ENCODE assay signal across 12 cellular contexts in genomic region chr13:108463365-108463764, GRCh38.
DNase-seq lines count a peak whose midpoint lies in the region; ATAC-seq and TF ChIP-seq lines count a peak whose summit lies in the region.
"Had no signal": no experiment of that assay in that cellular context is flagged by ENCODE, and none has a peak within 500 bp of the region (broad histone marks: within the 10 kb centered on the region; RNA-seq: fewer than 3 reads in every experiment).

No MANE protein-coding gene starts in this region.

- CTCF ChIA-PET in AG04450 (lab: Charles Lee): no interaction called here

- H3K4me3 ChIP-seq in AG04450 (ENCODE audit: low read depth, low read length): no peak overlapping the region
- H3K4me3 ChIP-seq: spleen, suprapubic skin had no signal

- POLR2A ChIA-PET in AG04450 (lab: Yijun Ruan, JAX): no interaction called here

- TF ChIP-seq CTCF in AG04450 (IDR thresholded peaks at IDR 0.05; ENCODE audit: low read depth, low read length): no peak

- no peak overlapping the region for H3K27ac ChIP-seq in AG04450 (ENCODE audit: low read depth, low read length)
- H3K27ac ChIP-seq: spleen, suprapubic skin had no signal

- H3K9me3 ChIP-seq in AG04450 (ENCODE audit: control insufficient read depth, insufficient read depth, low read length): no peaks in the 10 kb centered on the region
- H3K9me3 ChIP-seq: spleen had no signal

- DNase-seq in AG04450 (ENCODE audit: low read depth, low spot score): peak; percentile 62
- peak; percentile 1 for DNase-seq in T1000 (lab: John Stamatoyannopoulos, UW)
- peak; percentile 73 for DNase-seq in glomerular visceral epithelial cell (ENCODE audit: extremely low spot score)
- DNase-seq in NCI-H524 (lab: John Stamatoyannopoulos, UW): no peak
- DNase-seq in medulla oblongata (ENCODE audit: extremely low spot score): no peak
- DNase-seq in SKM-1 treated with dmso at 0.1 percent for 144 hours (lab: John Stamatoyannopoulos, UW; ENCODE audit: unreplicated experiment): no peak
- DNase-seq in stimulated activated CD4-positive, alpha-beta T cell treated with anti-CD3 and anti-CD28 coated beads, Interleukin-4, amount 100 ng/mL, for 4 hours: no peak
- DNase-seq: CD8-positive, alpha-beta memory T cell; NCI-H2171; spleen had no signal

- peak; percentile 75 for ATAC-seq in GM21529 (IDR thresholded peaks at IDR 0.05; ENCODE audit: unreplicated experiment)

- H3K27me3 ChIP-seq in AG04450 (ENCODE audit: control insufficient read depth, insufficient read depth, low read length): no peaks in the 10 kb centered on the region
- H3K27me3 ChIP-seq: spleen, suprapubic skin had no signal

Comparison
In these comparisons a context has a peak if more than half of its experiments do, and no peak if none do; other contexts are left out.
1. DNase-seq: peak in AG04450 (single experiment), T1000 (single experiment) and glomerular visceral epithelial cell (single experiment); none in NCI-H524 (0 of 2), medulla oblongata (single experiment), SKM-1 treated with dmso at 0.1 percent for 144 hours (single experiment) and stimulated activated CD4-positive, alpha-beta T cell treated with anti-CD3 and anti-CD28 coated beads, Interleukin-4, amount 100 ng/mL, for 4 hours (0 of 2).